In genomic region chr11:87466228-87466627, GRCh38 we compare ENCODE assay signal across 1 cellular context.
TF ChIP-seq lines count a peak whose summit lies in the region.

No MANE protein-coding gene starts in this region.

TF ChIP-seq in H1, 55 proteins besides CTCF, POLR2A, EP300 and RAD21:
- no peak for TF ChIP-seq BCL11A (IDR thresholded peaks at IDR 0.05; ENCODE audit: low read depth in 2 of 2, low read length in 2 of 2)
- no peak for TF ChIP-seq POLR2AphosphoS5 (IDR thresholded peaks at IDR 0.05; ENCODE audit: low read depth, low read length)
- no peak for TF ChIP-seq SP1 (IDR thresholded peaks at IDR 0.05; ENCODE audit: low read depth, low read length)
- no peak for TF ChIP-seq JUN (IDR thresholded peaks at IDR 0.05; ENCODE audit: low read depth, low read length)
- no peak for TF ChIP-seq EZH2 (IDR thresholded peaks at IDR 0.05; ENCODE audit: low read depth, low read length, severe bottlenecking)
- no peak for TF ChIP-seq ATF2 (IDR thresholded peaks at IDR 0.05; ENCODE audit: low read length)
